In genomic region chr20:1473244-1473635, GRCh38 we compare ENCODE assay signal across 18 cellular contexts. TPM values are rescaled to one million over a fixed set of nuclear protein-coding genes. Genes with fewer than 3 reads are reported as not detected.
"Had no signal": no experiment of that assay in that cellular context is flagged by ENCODE, and none has a peak within 500 bp of the region (broad histone marks: within the 10 kb centered on the region; RNA-seq: fewer than 3 reads in every experiment).

No MANE protein-coding gene starts in this region.

- ATAC-seq: left cardiac atrium; stimulated activated naive CD8-positive, alpha-beta T cell treated with anti-CD3 and anti-CD28 coated beads, Interleukin-15, Interleukin-2, amounts not matched to agents 100 U/mL and 50 U/mL, for 24 hours; T-cell had no signal

- H3K4me3 Mint-ChIP-seq: immature natural killer cell, natural killer cell, T-cell, type B pancreatic cell had no signal

- H3K27ac Mint-ChIP-seq: immature natural killer cell, natural killer cell, T-cell, type B pancreatic cell had no signal

- DNase-seq: activated CD4-positive, alpha-beta T cell treated with anti-CD3 and anti-CD28 coated beads for 4 hours; activated CD8-positive, alpha-beta memory T cell treated with anti-CD3 and anti-CD28 coated beads for 24 hours; activated naive CD4-positive, alpha-beta T cell treated with Interleukin-2 at 50 U/mL for 16 hours; effector CD8-positive, alpha-beta T cell; erythroblast; immature natural killer cell; left cardiac atrium; lower lobe of right lung; natural killer cell; sigmoid colon; stimulated activated CD4-positive, alpha-beta T cell treated with anti-CD3 and anti-CD28 coated beads, Interleukin-12 subunit alpha, Interleukin-12 subunit beta, amount 100 ng/mL, for 4 hours; stimulated activated naive CD8-positive, alpha-beta T cell treated with anti-CD3 and anti-CD28 coated beads, Interleukin-15, Interleukin-2, amounts not matched to agents 100 U/mL and 50 U/mL, for 24 hours; WERI-Rb-1 had no signal

- H3K36me3 Mint-ChIP-seq: immature natural killer cell, natural killer cell, T-cell, type B pancreatic cell had no signal

- H3K9me3 Mint-ChIP-seq: immature natural killer cell, natural killer cell, T-cell, type B pancreatic cell had no signal

- FAIRE-seq: colon had no signal

- H3K4me3 ChIP-seq: lower lobe of right lung, sigmoid colon, suprapubic skin had no signal

- H3K36me3 ChIP-seq: lower lobe of right lung, sigmoid colon, suprapubic skin, WERI-Rb-1 had no signal

- H3K27ac ChIP-seq: lower lobe of right lung, sigmoid colon, suprapubic skin, WERI-Rb-1 had no signal

- H3K9me3 ChIP-seq: lower lobe of right lung, sigmoid colon, suprapubic skin had no signal

- H3K27me3 ChIP-seq: sigmoid colon, suprapubic skin had no signal

RNA-seq across cellular contexts. Expression of gene SIRPB2, which starts 18.0 kb away (rescaled TPM):
- total RNA-seq: osteocyte had no signal
